ENCODE assay signal across 8 cellular contexts in the genomic region with DNA sequence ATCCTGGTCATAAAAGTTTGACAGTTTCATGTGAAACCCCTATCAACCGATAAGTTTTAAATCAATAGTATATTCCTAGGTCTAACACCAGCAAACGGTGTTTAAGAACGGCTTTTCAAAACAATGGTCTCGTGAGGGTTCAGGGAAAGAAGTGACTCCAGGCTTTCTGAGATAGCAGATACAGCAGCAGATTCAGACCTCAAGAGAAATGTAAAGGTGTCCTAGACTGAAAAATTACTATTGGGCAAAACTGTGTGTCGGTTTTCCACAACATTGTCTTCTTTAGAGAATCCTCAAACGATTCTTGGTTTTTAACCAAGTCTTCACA. TPM values are rescaled to one million over a fixed set of nuclear protein-coding genes. Genes with fewer than 3 reads are reported as not detected.
DNase-seq lines count a peak whose midpoint lies in the region; ATAC-seq and TF ChIP-seq lines count a peak whose summit lies in the region.

No MANE protein-coding gene starts in this region.

- H3K9me3 Mint-ChIP-seq in T-cell = no peaks in the 10 kb centered on the region

- H3K27me3 Mint-ChIP-seq in T-cell = no peaks in the 10 kb centered on the region

- H3K36me3 ChIP-seq in SK-N-SH (replicated peaks in 1 of 2; ENCODE audit: control insufficient read depth in 1 of 2, insufficient read depth in 2 of 2, low read length in 1 of 2) (peaks cover 0 to 3% of the 10 kb centered on the region in 2 experiments), sigmoid colon (no peaks in the 10 kb centered on the region)

- H3K4me1 Mint-ChIP-seq in T-cell = peaks cover 67 to 69% (median 68%) of the 10 kb centered on the region in 3 donors

- H3K27me3 ChIP-seq in SK-N-SH (ENCODE audit: insufficient read depth) (no peaks in the 10 kb centered on the region), sigmoid colon (no peaks in the 10 kb centered on the region)

- peak overlapping the region; percentile 89 for H3K9ac ChIP-seq in SK-N-SH

- ATAC-seq in SK-N-SH treated with all-trans-retinoic acid at 6 μM for 48 hours = no peak
- no peak for ATAC-seq in T-cell (replicated peaks in 1 of 4)
- no peak for ATAC-seq in HG02973 (IDR thresholded peaks at IDR 0.05; ENCODE audit: unreplicated experiment)

- peaks cover 15% of the 10 kb centered on the region for H3F3A ChIP-seq in SK-N-SH (replicated peaks; ENCODE audit: insufficient read depth)

- no peaks in the 10 kb centered on the region for H3K9me2 ChIP-seq in SK-N-SH

- POLR2A ChIA-PET in SK-N-SH (lab: Yijun Ruan, JAX) = interaction anchor here (0.5 kb wide), 1 partner anchor 37 kb away, joined by 6 read pairs; no protein-coding TSS in a partner anchor
- POLR2A ChIA-PET in T-cell (lab: Charles Lee) = no interaction called here

- peaks cover 51% of the 10 kb centered on the region for H4K20me1 ChIP-seq in SK-N-SH (ENCODE audit: insufficient read depth)

- no peaks in the 10 kb centered on the region for H3K9me3 ChIP-seq in SK-N-SH
- no peaks in the 10 kb centered on the region for H3K9me3 ChIP-seq in sigmoid colon

- peak overlapping the region; percentile 90 to 98 (median 98) for H3K4me3 Mint-ChIP-seq in T-cell

- TF ChIP-seq POLR2A in sigmoid colon (IDR thresholded peaks at IDR 0.05) = no peak

- H2AFZ ChIP-seq in SK-N-SH (ENCODE audit: low read depth) = no peak overlapping the region

- TF ChIP-seq EP300 in SK-N-SH (IDR thresholded peaks at IDR 0.05; ENCODE audit: borderline replicate concordance in 1 of 2, low read depth in 1 of 2, low read length in 1 of 2) (no peak), sigmoid colon (IDR thresholded peaks at IDR 0.05) (no peak)

- H3K4me1 ChIP-seq in SK-N-SH (ENCODE audit: control insufficient read depth in 1 of 2, insufficient read depth in 2 of 2, low read depth in 1 of 2, low read length in 1 of 2) = peaks cover 0 to 16% of the 10 kb centered on the region in 2 experiments; a peak in 2 of 4 replicates
- peaks cover 0 to 70% (median 62%) of the 10 kb centered on the region in 4 donors for H3K4me1 ChIP-seq in sigmoid colon

- H3K4me3 ChIP-seq in SK-N-SH (ENCODE audit: low read depth in 2 of 2, low read length in 1 of 2) (peak overlapping the region; percentile 84 to 91), fibroblast of villous mesenchyme (ENCODE audit: low read depth, low read length) (peak overlapping the region; percentile 91), sigmoid colon (peak overlapping the region; percentile 67 to 96 (median 82))

- 4% methylated on average over 6 of the region's 6 CpGs for WGBS in SK-N-SH (ENCODE audit: low lambda C conversion rate)
- 1 to 3% methylated on average over 6 of the region's 6 CpGs for WGBS in sigmoid colon, 2 donors

- peak overlapping the region; percentile 96 to 98 for H3K27ac Mint-ChIP-seq in T-cell

- peaks cover 97% of the 10 kb centered on the region for H3K79me2 ChIP-seq in SK-N-SH (ENCODE audit: insufficient read depth)

- no peak for DNase-seq in SK-N-SH
- no peak for DNase-seq in T-cell
- peak; percentile 42 for DNase-seq in fibroblast of villous mesenchyme (ENCODE audit: low read depth)
- no peak for DNase-seq in sigmoid colon
- no peak for DNase-seq in hypothalamus (lab: John Stamatoyannopoulos, UW)
- DNase-seq in stimulated activated CD4-positive, alpha-beta T cell treated with anti-CD3 and anti-CD28 coated beads, Interleukin-2, amount 100 ng/mL, for 24 hours = no peak

- peak overlapping the region; percentile 79 for H3K4me2 ChIP-seq in SK-N-SH

- peaks cover 13% of the 10 kb centered on the region for H3K36me3 Mint-ChIP-seq in T-cell

- CTCF ChIA-PET in SK-N-SH (lab: Yijun Ruan, JAX) = interaction anchor here (2.7 kb wide), 1 partner anchor 120 kb away, joined by 10 read pairs; a partner anchor contains a TSS
- CTCF ChIA-PET in T-cell (lab: Charles Lee) = interaction anchor here in 1 of 2 donors (0.6 to 0.8 kb wide), 2 partner anchors 119 to 183 kb away, joined by 3 read pairs; a partner anchor contains a TSS

- H3K27ac ChIP-seq in SK-N-SH (ENCODE audit: low read depth in 2 of 2, low read length in 1 of 2) = peak overlapping the region; percentile 80 to 92
- H3K27ac ChIP-seq in sigmoid colon = peak overlapping the region; percentile 92 to 98 (median 96)

- TF ChIP-seq CTCF in SK-N-SH (IDR thresholded peaks at IDR 0.05) (no peak), fibroblast of villous mesenchyme (IDR thresholded peaks at IDR 0.05; ENCODE audit: insufficient read depth, low read depth, low read length) (no peak), sigmoid colon (IDR thresholded peaks at IDR 0.05) (no peak)

- no peak for TF ChIP-seq RAD21 in SK-N-SH (IDR thresholded peaks at IDR 0.05; ENCODE audit: low read length)

- intact Hi-C loops in sigmoid colon (cut with DNase I) = loop anchor here (5.0 to 10.0 kb wide), 5 partner anchors 158 to 228 kb away; a partner anchor contains a TSS

TF ChIP-seq in SK-N-SH, 30 proteins besides CTCF, POLR2A, EP300 and RAD21:
- no peak for TF ChIP-seq FOXM1 (IDR thresholded peaks at IDR 0.05; ENCODE audit: low read depth)
TF ChIP-seq in SK-N-SH: peak in this region for 0.

TF ChIP-seq in SK-N-SH treated with all-trans-retinoic acid at 6 μM for 48 hours, 23 proteins besides CTCF, POLR2A, EP300 and RAD21:
- TF ChIP-seq CSDC2 (CRISPR knock-in tag; IDR thresholded peaks at IDR 0.05) = no peak
- no peak for TF ChIP-seq ZFP30 (CRISPR knock-in tag; IDR thresholded peaks at IDR 0.05)
- TF ChIP-seq, protein P1, sequence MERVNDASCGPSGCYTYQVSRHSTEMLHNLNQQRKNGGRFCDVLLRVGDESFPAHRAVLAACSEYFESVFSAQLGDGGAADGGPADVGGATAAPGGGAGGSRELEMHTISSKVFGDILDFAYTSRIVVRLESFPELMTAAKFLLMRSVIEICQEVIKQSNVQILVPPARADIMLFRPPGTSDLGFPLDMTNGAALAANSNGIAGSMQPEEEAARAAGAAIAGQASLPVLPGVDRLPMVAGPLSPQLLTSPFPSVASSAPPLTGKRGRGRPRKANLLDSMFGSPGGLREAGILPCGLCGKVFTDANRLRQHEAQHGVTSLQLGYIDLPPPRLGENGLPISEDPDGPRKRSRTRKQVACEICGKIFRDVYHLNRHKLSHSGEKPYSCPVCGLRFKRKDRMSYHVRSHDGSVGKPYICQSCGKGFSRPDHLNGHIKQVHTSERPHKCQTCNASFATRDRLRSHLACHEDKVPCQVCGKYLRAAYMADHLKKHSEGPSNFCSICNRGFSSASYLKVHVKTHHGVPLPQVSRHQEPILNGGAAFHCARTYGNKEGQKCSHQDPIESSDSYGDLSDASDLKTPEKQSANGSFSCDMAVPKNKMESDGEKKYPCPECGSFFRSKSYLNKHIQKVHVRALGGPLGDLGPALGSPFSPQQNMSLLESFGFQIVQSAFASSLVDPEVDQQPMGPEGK (CRISPR knock-in tag; IDR thresholded peaks at IDR 0.05; ENCODE audit: borderline replicate concordance) = no peak
- no peak for TF ChIP-seq GLIS3 (CRISPR knock-in tag; IDR thresholded peaks at IDR 0.05)
- TF ChIP-seq, protein P2, sequence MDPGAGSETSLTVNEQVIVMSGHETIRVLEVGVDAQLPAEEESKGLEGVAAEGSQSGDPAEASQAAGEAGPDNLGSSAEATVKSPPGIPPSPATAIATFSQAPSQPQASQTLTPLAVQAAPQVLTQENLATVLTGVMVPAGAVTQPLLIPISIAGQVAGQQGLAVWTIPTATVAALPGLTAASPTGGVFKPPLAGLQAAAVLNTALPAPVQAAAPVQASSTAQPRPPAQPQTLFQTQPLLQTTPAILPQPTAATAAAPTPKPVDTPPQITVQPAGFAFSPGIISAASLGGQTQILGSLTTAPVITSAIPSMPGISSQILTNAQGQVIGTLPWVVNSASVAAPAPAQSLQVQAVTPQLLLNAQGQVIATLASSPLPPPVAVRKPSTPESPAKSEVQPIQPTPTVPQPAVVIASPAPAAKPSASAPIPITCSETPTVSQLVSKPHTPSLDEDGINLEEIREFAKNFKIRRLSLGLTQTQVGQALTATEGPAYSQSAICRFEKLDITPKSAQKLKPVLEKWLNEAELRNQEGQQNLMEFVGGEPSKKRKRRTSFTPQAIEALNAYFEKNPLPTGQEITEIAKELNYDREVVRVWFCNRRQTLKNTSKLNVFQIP (CRISPR knock-in tag; IDR thresholded peaks at IDR 0.05; ENCODE audit: borderline replicate concordance, low read depth) = no peak
- TF ChIP-seq ZFP3 (CRISPR knock-in tag; IDR thresholded peaks at IDR 0.05) = no peak
- TF ChIP-seq ARNTL (CRISPR knock-in tag; IDR thresholded peaks at IDR 0.05; ENCODE audit: borderline replicate concordance, low read depth) = no peak
- TF ChIP-seq ZNF565 (CRISPR knock-in tag; conservative IDR thresholded peaks at IDR 0.05; ENCODE audit: low read depth) = no peak
- TF ChIP-seq, protein P3, sequence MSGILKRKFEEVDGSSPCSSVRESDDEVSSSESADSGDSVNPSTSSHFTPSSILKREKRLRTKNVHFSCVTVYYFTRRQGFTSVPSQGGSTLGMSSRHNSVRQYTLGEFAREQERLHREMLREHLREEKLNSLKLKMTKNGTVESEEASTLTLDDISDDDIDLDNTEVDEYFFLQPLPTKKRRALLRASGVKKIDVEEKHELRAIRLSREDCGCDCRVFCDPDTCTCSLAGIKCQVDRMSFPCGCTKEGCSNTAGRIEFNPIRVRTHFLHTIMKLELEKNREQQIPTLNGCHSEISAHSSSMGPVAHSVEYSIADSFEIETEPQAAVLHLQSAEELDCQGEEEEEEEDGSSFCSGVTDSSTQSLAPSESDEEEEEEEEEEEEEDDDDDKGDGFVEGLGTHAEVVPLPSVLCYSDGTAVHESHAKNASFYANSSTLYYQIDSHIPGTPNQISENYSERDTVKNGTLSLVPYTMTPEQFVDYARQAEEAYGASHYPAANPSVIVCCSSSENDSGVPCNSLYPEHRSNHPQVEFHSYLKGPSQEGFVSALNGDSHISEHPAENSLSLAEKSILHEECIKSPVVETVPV (CRISPR knock-in tag; IDR thresholded peaks at IDR 0.05) = no peak
- TF ChIP-seq OSR1 (CRISPR knock-in tag; IDR thresholded peaks at IDR 0.05) = no peak
- TF ChIP-seq ZNF70 (CRISPR knock-in tag; IDR thresholded peaks at IDR 0.05) = no peak
- TF ChIP-seq SNAI2 (CRISPR knock-in tag; IDR thresholded peaks at IDR 0.05) = no peak

RNA-seq across cellular contexts. Expression of a gene that starts 1.3 kb away (rescaled TPM):
- polyA plus RNA-seq in SK-N-SH (2012; rRNA removed) (12.1 and 15.3 TPM in 2 replicates), sigmoid colon (10 to 100 TPM; 12.0 to 20.5 (median 12.9) TPM)
- polyA plus RNA-seq in SK-N-SH (2012; cell fraction: cytosol; rRNA removed) = 15.4 and 18.2 TPM in 2 replicates
- polyA plus RNA-seq in SK-N-SH (2012; cell fraction: nucleus; rRNA removed) = 13.7 and 23.7 TPM in 2 replicates
- total RNA-seq in T-cell (10 to 100 TPM; 58.1 to 84.6 (median 63.9) TPM), fibroblast of villous mesenchyme (40.3 and 45.3 TPM in 2 replicates), sigmoid colon (10 to 100 TPM; 52.3 to 72.6 (median 59.0) TPM)
